In the genomic region with DNA sequence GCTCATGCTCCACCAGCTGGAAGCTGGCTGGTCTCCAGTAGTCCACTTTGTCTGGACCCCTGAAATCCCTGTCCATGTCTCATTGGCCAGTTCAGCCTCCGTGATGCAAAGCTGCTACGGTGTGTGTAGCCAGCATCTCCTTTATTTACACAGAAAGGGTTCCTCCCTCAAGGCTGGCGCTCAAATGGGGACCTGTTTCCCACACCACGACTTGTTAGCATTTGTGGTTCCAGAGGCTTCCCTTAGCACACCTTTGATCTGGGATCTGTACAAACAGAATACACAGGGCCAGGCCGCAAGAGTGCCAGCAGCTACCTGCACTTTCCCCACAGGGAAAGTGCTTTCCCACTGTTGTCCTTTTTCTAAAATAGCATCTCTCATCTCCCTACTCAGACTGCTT, we compare ENCODE assay signal across 13 cellular contexts. TPM values are rescaled to one million over a fixed set of nuclear protein-coding genes. Genes with fewer than 3 reads are reported as not detected.
DNase-seq lines count a peak whose midpoint lies in the region; ATAC-seq, FAIRE-seq and TF ChIP-seq lines count a peak whose summit lies in the region.
"Had no signal": no experiment of that assay in that cellular context is flagged by ENCODE, and none has a peak within 500 bp of the region (broad histone marks: within the 10 kb centered on the region; RNA-seq: fewer than 3 reads in every experiment).

No MANE protein-coding gene starts in this region.

- no peak for FAIRE-seq in H1 (lab: Jason Lieb, UNC)
- FAIRE-seq: RCC 7860 had no signal

- H2AFZ ChIP-seq in H1 (ENCODE audit: low read length): no peak overlapping the region

- H3K9me3 ChIP-seq in H1 (ENCODE audit: insufficient read depth in 2 of 2, low read depth in 1 of 2, low read length in 1 of 2) (peaks cover 4 to 13% of the 10 kb centered on the region in 2 experiments; a peak in 2 of 4 replicates), vagina (no peaks in the 10 kb centered on the region), MG63 (no peaks in the 10 kb centered on the region)

- H3K4ac ChIP-seq in H1 (replicated peaks; ENCODE audit: insufficient read length, low read depth, low read length): no peak overlapping the region

- H3K23ac ChIP-seq in H1 (ENCODE audit: insufficient read length): no peak overlapping the region

- no peaks in the 10 kb centered on the region for H3K9me3 Mint-ChIP-seq in activated T-cell treated with anti-CD3 and anti-CD28 coated beads, Interleukin-2, amount 50 U/mL, for 4 hours
- H3K9me3 Mint-ChIP-seq in activated B cell treated with CpG ODN at 0.5 μM for 24 hours: no peaks in the 10 kb centered on the region
- no peaks in the 10 kb centered on the region for H3K9me3 Mint-ChIP-seq in stimulated activated memory B cell treated with anti-CD40 and anti-IgM and Interleukin-4, amounts not matched to agents 10 μg/mL and 1 μg/mL and 100 μg/mL, for 72 hours

- no peak overlapping the region for H3K56ac ChIP-seq in H1 (replicated peaks; ENCODE audit: insufficient read length, low read depth, low read length)

- H3K4me2 ChIP-seq in H1 (ENCODE audit: insufficient read depth in 1 of 2, low read depth in 2 of 2, low read length in 2 of 2): no peak overlapping the region

- no peaks in the 10 kb centered on the region for H3K27me3 ChIP-seq in H1 (replicated peaks in 1 of 4; ENCODE audit: control insufficient read depth in 3 of 4, extremely low read depth in 1 of 4, insufficient read depth in 3 of 4, low read length in 3 of 4)
- no peaks in the 10 kb centered on the region for H3K27me3 ChIP-seq in vagina
- no peaks in the 10 kb centered on the region for H3K27me3 ChIP-seq in MG63

- no peak overlapping the region for H3K18ac ChIP-seq in H1 (ENCODE audit: extremely low read depth, low read length)

- no peak overlapping the region for H2BK5ac ChIP-seq in H1 (ENCODE audit: low read depth, low read length)

- peaks cover 32% of the 10 kb centered on the region for H3K4me1 Mint-ChIP-seq in activated T-cell treated with anti-CD3 and anti-CD28 coated beads, Interleukin-2, amount 50 U/mL, for 4 hours (ENCODE audit: low read depth)
- H3K4me1 Mint-ChIP-seq in activated B cell treated with CpG ODN at 0.5 μM for 24 hours: peaks cover 19% of the 10 kb centered on the region
- H3K4me1 Mint-ChIP-seq in stimulated activated memory B cell treated with anti-CD40 and anti-IgM and Interleukin-4, amounts not matched to agents 10 μg/mL and 1 μg/mL and 100 μg/mL, for 72 hours: peaks cover 35% of the 10 kb centered on the region

- H4K91ac ChIP-seq in H1 (replicated peaks; ENCODE audit: insufficient read length, low read length): no peak overlapping the region

- H4K8ac ChIP-seq in H1 (ENCODE audit: extremely low read depth, insufficient read depth, low read length): peak overlapping the region; percentile 51; the same call in 1 of the 2 replicates

- H2BK12ac ChIP-seq in H1 (ENCODE audit: low read depth, low read length): no peak overlapping the region

- no peaks in the 10 kb centered on the region; a peak in 1 of 7 replicates for H3K4me1 ChIP-seq in H1 (replicated peaks in 1 of 4; ENCODE audit: control insufficient read depth in 3 of 4, insufficient read depth in 4 of 4, low read length in 3 of 4)
- no peaks in the 10 kb centered on the region for H3K4me1 ChIP-seq in vagina
- H3K4me1 ChIP-seq: parathyroid adenoma had no signal

- H4K20me1 ChIP-seq in H1 (replicated peaks in 1 of 2; ENCODE audit: control insufficient read depth in 1 of 2, insufficient read depth in 2 of 2, low read length in 2 of 2): no peaks in the 10 kb centered on the region

- POLR2A ChIA-PET in activated B cell treated with CpG ODN at 0.5 μM for 24 hours (lab: Charles Lee) (interaction anchor here (0.9 to 2.3 kb wide), 6 partner anchors 43 to 144 kb away, joined by 3 to 14 read pairs (median 5); partner anchors contain the start of genes B4GALT1 and DNAJA1), H1 (lab: Charles Lee; ENCODE audit: partially characterized antibody) (interaction anchor here (1.0 kb wide), 1 partner anchor 146 kb away, joined by 3 read pairs; no protein-coding TSS in a partner anchor)

- no peaks in the 10 kb centered on the region for H3K23me2 ChIP-seq in H1 (ENCODE audit: low read depth, low read length)

- no peak for ATAC-seq in activated T-cell treated with anti-CD3 and anti-CD28 coated beads, Interleukin-2, amount 50 U/mL, for 4 hours
- ATAC-seq in activated B cell treated with CpG ODN at 0.5 μM for 24 hours (ENCODE audit: low read depth): no peak
- no peak for ATAC-seq in stimulated activated memory B cell treated with anti-CD40 and anti-IgM and Interleukin-4, amounts not matched to agents 10 μg/mL and 1 μg/mL and 100 μg/mL, for 72 hours
- ATAC-seq in HG03139 (IDR thresholded peaks at IDR 0.05; ENCODE audit: unreplicated experiment): no peak

- CTCF ChIA-PET in activated B cell treated with CpG ODN at 0.5 μM for 24 hours (lab: Charles Lee) (interaction anchor here (0.9 to 3.2 kb wide), 9 partner anchors 24 to 205 kb away, joined by 3 to 48 read pairs (median 4); no protein-coding TSS in a partner anchor), H1 (lab: Charles Lee; ENCODE audit: partially characterized antibody) (interaction anchor here (0.6 to 2.7 kb wide), 7 partner anchors 25 to 144 kb away, joined by 3 to 26 read pairs (median 3); no protein-coding TSS in a partner anchor)

- no peak overlapping the region for H2BK15ac ChIP-seq in H1 (ENCODE audit: low read length)

- H3K27me3 Mint-ChIP-seq in activated T-cell treated with anti-CD3 and anti-CD28 coated beads, Interleukin-2, amount 50 U/mL, for 4 hours (ENCODE audit: low read depth): no peaks in the 10 kb centered on the region
- H3K27me3 Mint-ChIP-seq in activated B cell treated with CpG ODN at 0.5 μM for 24 hours: no peaks in the 10 kb centered on the region
- no peaks in the 10 kb centered on the region for H3K27me3 Mint-ChIP-seq in stimulated activated memory B cell treated with anti-CD40 and anti-IgM and Interleukin-4, amounts not matched to agents 10 μg/mL and 1 μg/mL and 100 μg/mL, for 72 hours

- H3K79me1 ChIP-seq in H1 (ENCODE audit: low read depth, low read length): no peaks in the 10 kb centered on the region

- H3K14ac ChIP-seq in H1 (ENCODE audit: insufficient read length): no peak overlapping the region

- H3K4me3 ChIP-seq in H1 (ENCODE audit: extremely low read depth in 1 of 4, insufficient read depth in 2 of 4, low read depth in 3 of 4, low read length in 4 of 4) (no peak overlapping the region), vagina (no peak overlapping the region), MG63 (no peak overlapping the region)

- H3K36me3 ChIP-seq in H1 (ENCODE audit: control insufficient read depth in 2 of 4, insufficient read depth in 4 of 4, low read length in 3 of 4): no peaks in the 10 kb centered on the region
- no peaks in the 10 kb centered on the region for H3K36me3 ChIP-seq in vagina
- H3K36me3 ChIP-seq in MG63: no peaks in the 10 kb centered on the region

- no peak overlapping the region for H4K5ac ChIP-seq in H1 (ENCODE audit: insufficient read length, low read depth, low read length)

- H2BK120ac ChIP-seq in H1 (replicated peaks; ENCODE audit: low read depth, low read length): no peak overlapping the region

- peak overlapping the region; percentile 84 for H3K27ac Mint-ChIP-seq in activated B cell treated with CpG ODN at 0.5 μM for 24 hours
- H3K27ac Mint-ChIP-seq in stimulated activated memory B cell treated with anti-CD40 and anti-IgM and Interleukin-4, amounts not matched to agents 10 μg/mL and 1 μg/mL and 100 μg/mL, for 72 hours: no peak overlapping the region

- TF ChIP-seq RAD21 in H1 (IDR thresholded peaks at IDR 0.05 in 1 of 2, conservative IDR thresholded peaks at IDR 0.05 in 1 of 2; ENCODE audit: low read depth in 2 of 2, low read length in 2 of 2): no peak

- no peaks in the 10 kb centered on the region for H3K36me3 Mint-ChIP-seq in activated T-cell treated with anti-CD3 and anti-CD28 coated beads, Interleukin-2, amount 50 U/mL, for 4 hours (ENCODE audit: insufficient read depth)
- H3K36me3 Mint-ChIP-seq in activated B cell treated with CpG ODN at 0.5 μM for 24 hours (ENCODE audit: low read depth): no peaks in the 10 kb centered on the region
- H3K36me3 Mint-ChIP-seq in stimulated activated memory B cell treated with anti-CD40 and anti-IgM and Interleukin-4, amounts not matched to agents 10 μg/mL and 1 μg/mL and 100 μg/mL, for 72 hours: no peaks in the 10 kb centered on the region

- no peaks in the 10 kb centered on the region for H3K79me2 ChIP-seq in H1 (ENCODE audit: control insufficient read depth in 1 of 2, insufficient read depth in 2 of 2, low read length in 2 of 2)
- H3K79me2 ChIP-seq: parathyroid adenoma had no signal

- TF ChIP-seq EP300 in H1 (IDR thresholded peaks at IDR 0.05; ENCODE audit: borderline replicate concordance in 1 of 2, low read depth in 2 of 2, low read length in 2 of 2): no peak

- H3K4me3 Mint-ChIP-seq in activated T-cell treated with anti-CD3 and anti-CD28 coated beads, Interleukin-2, amount 50 U/mL, for 4 hours: peak overlapping the region; percentile 51
- peak overlapping the region; percentile 61 for H3K4me3 Mint-ChIP-seq in activated B cell treated with CpG ODN at 0.5 μM for 24 hours
- peak overlapping the region; percentile 14 for H3K4me3 Mint-ChIP-seq in stimulated activated memory B cell treated with anti-CD40 and anti-IgM and Interleukin-4, amounts not matched to agents 10 μg/mL and 1 μg/mL and 100 μg/mL, for 72 hours

- TF ChIP-seq CTCF in activated B cell treated with CpG ODN at 0.5 μM for 24 hours (IDR thresholded peaks at IDR 0.05) (no peak), H1 (IDR thresholded peaks at IDR 0.05; ENCODE audit: control extremely low read depth in 1 of 3, insufficient read depth in 1 of 3, low read depth in 1 of 3, low read length in 3 of 3) (no peak), vagina (IDR thresholded peaks at IDR 0.05) (no peak)

- intact Hi-C loops in activated B cell treated with CpG ODN at 0.5 μM for 24 hours (cut with micrococcal nuclease) (no loop called here), vagina (cut with DNase I) (no loop called here)

- no peak overlapping the region for H3K9ac ChIP-seq in H1 (replicated peaks in 1 of 4; ENCODE audit: extremely low read depth in 1 of 4, low read depth in 3 of 4, low read length in 3 of 4)
- H3K9ac ChIP-seq: parathyroid adenoma had no signal

- no peak overlapping the region; the same call in 1 of the 2 replicates for H2AK5ac ChIP-seq in H1 (ENCODE audit: low read depth, low read length)

- 94% methylated on average over 5 of the region's 5 CpGs; no CpG with 5 or more reads in 1 of the 2 experiments for WGBS in H1 (ENCODE audit: extremely low coverage in 1 of 2, insufficient coverage in 1 of 2, insufficient read length in 1 of 2, insufficient replicate concordance in 2 of 2, low coverage in 1 of 2, low lambda C conversion rate in 2 of 2, missing lambda C conversion rate in 1 of 2), 2 experiments

- no peak overlapping the region for H2BK20ac ChIP-seq in H1 (ENCODE audit: low read length)

- TF ChIP-seq POLR2A in H1 (IDR thresholded peaks at IDR 0.05; ENCODE audit: control extremely low read depth in 1 of 2, low read depth in 2 of 2, low read length in 2 of 2) (no peak), vagina (IDR thresholded peaks at IDR 0.05) (no peak)

- H3K27ac ChIP-seq in H1 (ENCODE audit: low read depth, low read length) (no peak overlapping the region), vagina (no peak overlapping the region)
- H3K27ac ChIP-seq: parathyroid adenoma had no signal

- DNase-seq in activated T-cell treated with anti-CD3 and anti-CD28 coated beads, Interleukin-2, amount 50 U/mL, for 4 hours: no peak
- no peak for DNase-seq in activated T-cell treated with anti-CD3 and anti-CD28 coated beads for 4 hours
- DNase-seq in activated B cell treated with CpG ODN at 0.5 μM for 24 hours: no peak
- DNase-seq in H1 (ENCODE audit: low read depth in 1 of 2, low spot score in 2 of 2): no peak
- DNase-seq in vagina (ENCODE audit: extremely low spot score in 2 of 2): no peak
- no peak for DNase-seq in MG63
- DNase-seq: mesendoderm, NCI-H1436, NCI-H510A had no signal

RNA-seq across cellular contexts. Expression of gene SMU1, which starts 5.7 kb away (rescaled TPM):
- total RNA-seq in activated T-cell treated with anti-CD3 and anti-CD28 coated beads, Interleukin-2, amount 50 U/mL, for 4 hours: 10 to 100 TPM; 31.0 to 33.9 (median 32.3) TPM
- total RNA-seq in activated B cell treated with CpG ODN at 0.5 μM for 24 hours: 26.8 and 28.1 TPM in 2 replicates
- total RNA-seq in H1 (2021; fragmentation: NEBNext Ultra II Directional; extraction: Animal tissue kit (Norgen Biotek cat#: 25700)): 25.2 and 26.0 TPM in 2 replicates
- polyA plus RNA-seq in H1 (2011; rRNA removed): 6.5 and 8.4 TPM in 2 replicates
- polyA plus RNA-seq in H1 (2011; cell fraction: cytosol; rRNA removed): 10.7 TPM
- polyA plus RNA-seq in H1 (2011; cell fraction: nucleus; rRNA removed): 4.8 TPM
- 15.7 to 24.6 TPM (median 17.7 TPM) in 4 replicates for polyA plus RNA-seq in H1 (2012, experiment 1 of 2)
- polyA plus RNA-seq in H1 (2012, experiment 2 of 2): 2.2 TPM
- polyA plus RNA-seq in H1 (2013, experiment 1 of 2): 11.1 TPM
- 11.1 TPM for polyA plus RNA-seq in H1 (2013, experiment 2 of 2)
- polyA minus RNA-seq in H1 (2011; rRNA and poly(A)+ RNA removed): 23.3 and 27.1 TPM in 2 replicates
- 14.6 TPM for polyA minus RNA-seq in H1 (2011; cell fraction: cytosol; rRNA and poly(A)+ RNA removed)
- polyA minus RNA-seq in H1 (2011; cell fraction: nucleus; rRNA and poly(A)+ RNA removed): 8.9 TPM
- total RNA-seq in vagina: 15.5 TPM
- 26.6 and 27.1 TPM in 2 replicates for total RNA-seq in MG63 (2014; rRNA removed; shearing (Covaris generic); ENCODE audit: low replicate concordance)

RNA-seq across cellular contexts. Expression of gene DNAJA1, which starts 57.1 kb away (rescaled TPM):
- total RNA-seq in activated T-cell treated with anti-CD3 and anti-CD28 coated beads, Interleukin-2, amount 50 U/mL, for 4 hours: 100 to 1,000 TPM; 304 to 321 (median 315) TPM
- 107 and 117 TPM in 2 replicates for total RNA-seq in activated B cell treated with CpG ODN at 0.5 μM for 24 hours
- 159 and 169 TPM in 2 replicates for total RNA-seq in H1 (2021; fragmentation: NEBNext Ultra II Directional; extraction: Animal tissue kit (Norgen Biotek cat#: 25700))
- polyA plus RNA-seq in H1 (2011; rRNA removed): 26.4 and 54.4 TPM in 2 replicates
- 71.6 TPM for polyA plus RNA-seq in H1 (2011; cell fraction: cytosol; rRNA removed)
- polyA plus RNA-seq in H1 (2011; cell fraction: nucleus; rRNA removed): 19.5 TPM
- polyA plus RNA-seq in H1 (2012, experiment 1 of 2): 107 to 156 TPM (median 119 TPM) in 4 replicates
- 16.9 TPM for polyA plus RNA-seq in H1 (2012, experiment 2 of 2)
- polyA plus RNA-seq in H1 (2013, experiment 1 of 2): 109 TPM
- polyA plus RNA-seq in H1 (2013, experiment 2 of 2): 112 TPM
- polyA minus RNA-seq in H1 (2011; rRNA and poly(A)+ RNA removed): 60.3 and 63.9 TPM in 2 replicates
- 68.3 TPM for polyA minus RNA-seq in H1 (2011; cell fraction: cytosol; rRNA and poly(A)+ RNA removed)
- 45.2 TPM for polyA minus RNA-seq in H1 (2011; cell fraction: nucleus; rRNA and poly(A)+ RNA removed)
- total RNA-seq in vagina: 70.0 TPM
- 152 and 177 TPM in 2 replicates for total RNA-seq in MG63 (2014; rRNA removed; shearing (Covaris generic); ENCODE audit: low replicate concordance)
